Comparison of ENCODE assay signal across 24 cellular contexts in genomic region chr1:25683177-25683576, GRCh38.
"Had no signal": no experiment of that assay in that cellular context is flagged by ENCODE, and none has a peak within 500 bp of the region (broad histone marks: within the 10 kb centered on the region; RNA-seq: fewer than 3 reads in every experiment).

No MANE protein-coding gene starts in this region.

- H3K4me3 ChIP-seq: adrenal gland, ascending aorta, lower lobe of right lung, mucosa of descending colon, sigmoid colon, testis, vagina had no signal

- DNase-seq: activated CD4-positive, alpha-beta T cell treated with anti-CD3 and anti-CD28 coated beads, Interleukin-2, amount 10 ng/mL, durations not matched to agents 7 days and 5 days; activated CD4-positive, CD25-positive, alpha-beta regulatory T cell treated with anti-CD3 and anti-CD28 coated beads, Interleukin-2, amount 50 U/mL, for 72 hours; activated CD8-positive, alpha-beta T cell treated with anti-CD3 and anti-CD28 coated beads for 36 hours; activated naive CD4-positive, alpha-beta T cell; adrenal gland; effector CD8-positive, alpha-beta T cell; erythroblast; foreskin keratinocyte; immature natural killer cell; lower lobe of right lung; mesendoderm; mucosa of descending colon; occipital lobe; sigmoid colon; stimulated activated CD4-positive, alpha-beta T cell treated with anti-CD3 and anti-CD28 coated beads, Interleukin-4, amount 100 ng/mL, for 1 hour; stimulated activated naive CD4-positive, alpha-beta T cell; testis; WERI-Rb-1 had no signal

- H3K36me3 ChIP-seq: adrenal gland, ascending aorta, lower lobe of right lung, sigmoid colon, vagina, WERI-Rb-1 had no signal

- H3K9me3 ChIP-seq: adrenal gland, ascending aorta, lower lobe of right lung, mucosa of descending colon, sigmoid colon, testis, vagina had no signal

- H3K27ac Mint-ChIP-seq: activated CD4-positive, alpha-beta T cell treated with anti-CD3 and anti-CD28 coated beads, Interleukin-2, amount 10 ng/mL, durations not matched to agents 7 days and 5 days; activated CD8-positive, alpha-beta T cell treated with anti-CD3 and anti-CD28 coated beads for 36 hours; activated naive CD8-positive, alpha-beta T cell; activated T-helper 1 cell treated with anti-CD3 and anti-CD28 coated beads, Interleukin-12 subunit alpha, Interleukin-12 subunit beta, Interleukin-2, Interleukin-4 antibody, amounts not matched to agents 30 ng/mL and 10 ng/mL and 1 ng/mL, durations not matched to agents 14 hours and 24 hours and 36 hours; immature natural killer cell; type B pancreatic cell had no signal

- H3K36me3 Mint-ChIP-seq: type B pancreatic cell had no signal

- H3K27me3 Mint-ChIP-seq: activated naive CD8-positive, alpha-beta T cell had no signal

- H3K4me1 ChIP-seq: foreskin keratinocyte had no signal

- H3K9me3 Mint-ChIP-seq: activated CD4-positive, alpha-beta T cell treated with anti-CD3 and anti-CD28 coated beads, Interleukin-2, amount 10 ng/mL, durations not matched to agents 7 days and 5 days; activated CD8-positive, alpha-beta T cell treated with anti-CD3 and anti-CD28 coated beads for 36 hours; activated T-helper 1 cell treated with anti-CD3 and anti-CD28 coated beads, Interleukin-12 subunit alpha, Interleukin-12 subunit beta, Interleukin-2, Interleukin-4 antibody, amounts not matched to agents 30 ng/mL and 10 ng/mL and 1 ng/mL, durations not matched to agents 14 hours and 24 hours and 36 hours; immature natural killer cell; neural crest cell; type B pancreatic cell had no signal

- ATAC-seq: activated CD8-positive, alpha-beta T cell treated with anti-CD3 and anti-CD28 coated beads for 36 hours; foreskin keratinocyte; lower lobe of right lung; mucosa of descending colon had no signal

- H3K27me3 ChIP-seq: adrenal gland, ascending aorta, sigmoid colon, testis, vagina had no signal

- H3K27ac ChIP-seq: ascending aorta, foreskin keratinocyte, lower lobe of right lung, sigmoid colon, testis, vagina, WERI-Rb-1 had no signal

- H3K4me3 Mint-ChIP-seq: activated CD4-positive, alpha-beta T cell treated with anti-CD3 and anti-CD28 coated beads, Interleukin-2, amount 10 ng/mL, durations not matched to agents 7 days and 5 days; activated CD8-positive, alpha-beta T cell treated with anti-CD3 and anti-CD28 coated beads for 36 hours; activated naive CD8-positive, alpha-beta T cell; activated T-helper 1 cell treated with anti-CD3 and anti-CD28 coated beads, Interleukin-12 subunit alpha, Interleukin-12 subunit beta, Interleukin-2, Interleukin-4 antibody, amounts not matched to agents 30 ng/mL and 10 ng/mL and 1 ng/mL, durations not matched to agents 14 hours and 24 hours and 36 hours; immature natural killer cell; neural crest cell; type B pancreatic cell had no signal
